Comparison of ENCODE assay signal across 7 cellular contexts in the genomic region with DNA sequence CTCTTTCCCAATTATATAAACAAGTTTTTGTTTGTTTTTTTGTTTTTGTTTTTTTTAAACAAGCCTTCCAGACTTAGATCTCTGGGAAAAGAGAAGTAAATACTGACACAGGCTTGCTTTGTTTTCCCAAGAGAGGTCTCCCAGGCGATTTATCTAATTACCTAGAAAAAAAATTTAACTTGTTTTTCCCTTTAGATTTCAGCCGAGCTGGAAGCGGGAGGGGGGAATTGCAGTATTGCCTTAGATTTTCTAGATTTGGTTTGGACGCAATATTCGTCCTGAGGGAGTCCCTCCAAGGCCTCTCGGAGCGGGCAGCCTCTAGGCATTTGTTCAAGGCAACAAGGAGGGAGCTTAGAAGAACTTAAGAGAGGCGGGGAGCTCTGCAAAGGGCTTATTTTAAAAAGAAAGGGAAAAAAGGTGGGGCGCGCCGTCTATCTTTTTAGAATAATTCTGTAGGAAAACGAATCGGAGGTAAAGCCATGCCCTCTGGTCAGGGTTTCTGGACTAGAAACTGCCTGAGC. TPM values are rescaled to one million over a fixed set of nuclear protein-coding genes. Genes with fewer than 3 reads are reported as not detected.
DNase-seq lines count a peak whose midpoint lies in the region; ATAC-seq, FAIRE-seq and TF ChIP-seq lines count a peak whose summit lies in the region.

No MANE protein-coding gene starts in this region.

- no peak for FAIRE-seq in urothelium cell line (lab: Jason Lieb, UNC)

- TF ChIP-seq CTCF in breast epithelium (IDR thresholded peaks at IDR 0.05), result no peak

- H3K4me3 ChIP-seq in HUES64 (ENCODE audit: low read length) (peak overlapping the region; percentile 76), breast epithelium (peak overlapping the region; percentile 81 to 97 (median 90))

- DNase-seq in breast epithelium (ENCODE audit: low spot score in 2 of 2) (no peak), memory B cell (ENCODE audit: low spot score in 2 of 2) (no peak), urothelium cell line (ENCODE audit: low spot score) (peak; percentile 40), NCI-H2081 treated with DMSO at 0.1 percent for 48 hours (lab: John Stamatoyannopoulos, UW) (no peak), iPS-NIHi11 (ENCODE audit: low spot score) (no peak)

- H3K27me3 ChIP-seq in HUES64 (ENCODE audit: insufficient read depth, low read length) (no peaks in the 10 kb centered on the region), breast epithelium (no peaks in the 10 kb centered on the region)

- peak; percentile 9 for ATAC-seq in GM19328 (IDR thresholded peaks at IDR 0.05; ENCODE audit: unreplicated experiment)
- ATAC-seq in memory B cell (ENCODE audit: low read depth), result peak; percentile 9

- no peaks in the 10 kb centered on the region for H3K36me3 Mint-ChIP-seq in memory B cell

- 8% methylated on average over 12 of the region's 13 CpGs for WGBS in HUES64

- no peaks in the 10 kb centered on the region for H3K27me3 Mint-ChIP-seq in memory B cell

- peak overlapping the region; percentile 93 for H3K4me3 Mint-ChIP-seq in memory B cell

- H3K27ac Mint-ChIP-seq in memory B cell, result peak overlapping the region; percentile 77

- peaks cover 28% of the 10 kb centered on the region for H3K4me1 Mint-ChIP-seq in memory B cell

- intact Hi-C loops in breast epithelium (cut with DNase I; ENCODE audit: low total_unique reads), result no loop called here

- peak overlapping the region; percentile 80 for H3K9ac ChIP-seq in HUES64 (ENCODE audit: low read depth, low read length)

- H3K4me1 ChIP-seq in HUES64 (ENCODE audit: insufficient read depth, low read length), result peaks cover 12% of the 10 kb centered on the region
- peaks cover 0 to 9% of the 10 kb centered on the region in 2 donors for H3K4me1 ChIP-seq in breast epithelium

- H3K9me3 ChIP-seq in HUES64 (ENCODE audit: insufficient read depth, low read depth, low read length) (no peaks in the 10 kb centered on the region), breast epithelium (no peaks in the 10 kb centered on the region)

- peak; percentile 24 for TF ChIP-seq POLR2A in breast epithelium (IDR thresholded peaks at IDR 0.05)

- H3K9me3 Mint-ChIP-seq in memory B cell, result no peaks in the 10 kb centered on the region

- H3K36me3 ChIP-seq in HUES64 (ENCODE audit: insufficient read depth, low read length) (no peaks in the 10 kb centered on the region), breast epithelium (no peaks in the 10 kb centered on the region)

- H3K27ac ChIP-seq in HUES64 (ENCODE audit: low read depth, low read length), result peak overlapping the region; percentile 81
- peak overlapping the region; percentile 92 to 94 for H3K27ac ChIP-seq in breast epithelium

RNA-seq across cellular contexts. Expression of gene TMEM94, which starts 0.5 kb away (rescaled TPM):
- 35.3 TPM for polyA plus RNA-seq in HUES64 (2013, experiment 1 of 2)
- 46.3 TPM for polyA plus RNA-seq in HUES64 (2013, experiment 2 of 2)
- 10 to 100 TPM; 45.1 to 62.5 (median 51.1) TPM for total RNA-seq in breast epithelium

RNA-seq across cellular contexts. Expression of gene GRB2, which starts 50.5 kb away (rescaled TPM):
- 58.3 TPM for polyA plus RNA-seq in HUES64 (2013, experiment 1 of 2)
- 53.7 TPM for polyA plus RNA-seq in HUES64 (2013, experiment 2 of 2)
- total RNA-seq in breast epithelium, result 100 to 1,000 TPM in 1 of 3 donors, 10 to 100 TPM in 2; 72.4 to 104 (median 77.1) TPM

RNA-seq across cellular contexts. Expression of gene CASKIN2, which starts 59.4 kb away (rescaled TPM):
- polyA plus RNA-seq in HUES64 (2013, experiment 1 of 2), result 13.5 TPM
- 11.3 TPM for polyA plus RNA-seq in HUES64 (2013, experiment 2 of 2)
- 10 to 100 TPM in 2 of 3 donors, 1 to 10 TPM in 1; 10.0 to 23.3 (median 14.6) TPM for total RNA-seq in breast epithelium
